Comparison of ENCODE assay signal across 23 cellular contexts in the genomic region with DNA sequence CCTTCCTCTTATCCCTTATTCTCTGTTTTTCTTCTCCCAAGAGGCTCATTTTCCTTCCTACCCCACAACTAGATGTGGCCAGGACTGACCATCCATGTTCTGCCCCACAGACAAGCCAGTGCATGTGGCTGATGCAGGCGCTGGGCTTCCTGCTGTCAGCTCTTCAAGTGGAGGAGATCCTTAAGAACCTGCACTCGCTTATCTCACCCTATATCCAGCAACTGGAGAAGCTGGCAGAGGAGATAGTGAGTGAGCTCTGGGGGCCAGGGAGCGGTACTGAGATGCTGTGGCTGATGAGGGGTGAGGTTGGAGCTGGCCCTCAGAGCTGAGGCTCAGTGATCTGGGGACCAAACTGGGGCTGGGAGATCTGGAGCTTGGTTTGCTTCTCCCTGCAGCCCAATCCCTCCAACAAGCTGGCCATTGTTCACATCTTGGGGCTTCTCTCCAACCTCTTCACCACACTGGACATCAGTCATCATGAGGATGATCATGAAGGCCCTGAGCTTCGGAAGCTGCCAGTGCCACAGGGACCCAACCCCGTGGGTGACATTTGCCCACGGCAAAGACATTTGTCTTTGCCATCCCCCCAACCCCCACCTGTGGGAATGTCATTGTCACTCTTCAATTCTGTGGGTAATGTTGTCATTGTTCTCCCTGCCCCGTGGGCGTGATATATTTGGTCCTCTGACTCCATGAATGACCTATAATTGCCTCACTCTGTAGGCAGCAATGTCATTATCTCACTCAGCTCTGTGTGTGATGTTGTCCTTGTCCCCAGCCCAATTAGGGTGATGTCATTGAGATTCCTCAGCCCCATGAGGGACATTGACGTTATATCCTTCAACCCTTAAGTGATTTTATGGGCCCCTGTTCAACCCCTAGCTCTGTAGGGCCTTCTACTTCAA. TPM values are rescaled to one million over a fixed set of nuclear protein-coding genes. Genes with fewer than 3 reads are reported as not detected.
"Had no signal": no experiment of that assay in that cellular context is flagged by ENCODE, and none has a peak within 500 bp of the region (broad histone marks: within the 10 kb centered on the region; RNA-seq: fewer than 3 reads in every experiment).

No MANE protein-coding gene starts in this region.

- H3K27ac ChIP-seq: adrenal gland, foreskin keratinocyte, left ventricle myocardium inferior, uterus had no signal

- H3K36me3 ChIP-seq: uterus had no signal

- H3K4me3 ChIP-seq: adrenal gland, left ventricle myocardium inferior, tibial nerve, uterus had no signal

- H3K27me3 ChIP-seq: adrenal gland, foreskin keratinocyte, tibial nerve, uterus had no signal

- H3K4me1 ChIP-seq: foreskin keratinocyte, uterus had no signal

- DNase-seq: activated B cell treated with CpG ODN at 0.5 μM for 24 hours; activated CD4-positive, alpha-beta T cell treated with anti-CD3 and anti-CD28 coated beads for 36 hours; activated CD4-positive, alpha-beta T cell treated with anti-CD3 and anti-CD28 coated beads, Interleukin-2, amount 50 U/mL, for 48 hours; activated CD8-positive, alpha-beta memory T cell treated with anti-CD3 and anti-CD28 coated beads, Interleukin-2, amount 50 U/mL, for 48 hours; activated naive CD4-positive, alpha-beta T cell; activated T-cell treated with anti-CD3 and anti-CD28 coated beads, Interleukin-2, amount 50 U/mL, for 4 hours; adrenal gland; cortex of kidney; foreskin keratinocyte; kidney; left ventricle myocardium inferior; naive thymus-derived CD4-positive, alpha-beta T cell; stimulated activated CD4-positive, alpha-beta T cell treated with anti-CD3 and anti-CD28 coated beads, Interleukin-12 subunit alpha, Interleukin-12 subunit beta, amount 100 ng/mL, for 4 hours; stimulated activated CD4-positive, alpha-beta T cell treated with anti-CD3 and anti-CD28 coated beads, Interleukin-4, amount 100 ng/mL, for 4 hours; stimulated activated naive CD8-positive, alpha-beta T cell treated with anti-CD3 and anti-CD28 coated beads, Interleukin-15, Interleukin-2, amounts not matched to agents 100 U/mL and 50 U/mL, for 24 hours; T-helper 1 cell; uterus had no signal

- H3K9me3 ChIP-seq: adrenal gland, left ventricle myocardium inferior, tibial nerve, uterus had no signal

- FAIRE-seq: astrocyte, endometrium, kidney had no signal

- ATAC-seq: activated CD4-positive, alpha-beta T cell treated with anti-CD3 and anti-CD28 coated beads for 36 hours; activated T-cell treated with anti-CD3 and anti-CD28 coated beads, Interleukin-2, amount 50 U/mL, for 4 hours; foreskin keratinocyte; naive thymus-derived CD4-positive, alpha-beta T cell; stimulated activated naive CD8-positive, alpha-beta T cell treated with anti-CD3 and anti-CD28 coated beads, Interleukin-15, Interleukin-2, amounts not matched to agents 100 U/mL and 50 U/mL, for 24 hours had no signal

RNA-seq across cellular contexts. Expression of a gene that starts 25.0 kb away (rescaled TPM):
- total RNA-seq: lung microvascular endothelial cell, osteoblast, skeletal muscle tissue had no signal
